ENCODE assay signal across 1 cellular context in the genomic region with DNA sequence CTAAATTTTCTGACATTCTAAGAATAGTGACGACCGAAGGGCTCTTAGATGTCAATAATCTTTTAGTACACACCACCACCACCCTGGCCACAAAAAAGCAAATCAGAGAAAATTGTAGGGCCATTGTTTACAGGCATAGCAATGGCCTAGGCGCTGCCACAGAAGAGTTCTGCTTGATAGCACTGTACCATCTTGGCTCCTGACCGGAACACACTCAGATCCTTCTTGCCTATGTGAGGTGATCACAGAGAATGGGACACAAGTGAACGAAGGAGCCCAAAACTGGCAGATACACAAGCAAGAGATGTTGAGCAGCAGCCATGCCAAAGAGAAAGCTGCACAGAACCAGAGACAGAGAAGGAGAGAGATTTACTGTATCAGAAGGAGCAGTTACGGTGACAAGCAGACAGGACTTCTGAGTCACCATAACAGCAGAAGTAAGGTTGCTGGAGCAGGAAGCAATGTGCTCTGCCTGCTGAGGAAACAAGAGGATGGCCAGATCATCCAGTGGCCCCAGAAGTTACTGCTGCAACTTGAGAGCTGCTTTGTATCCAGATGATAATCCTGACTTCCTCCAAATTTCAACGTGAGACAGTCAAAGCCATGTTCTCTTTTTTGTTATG.
TF ChIP-seq lines count a peak whose summit lies in the region.

No MANE protein-coding gene starts in this region.

TF ChIP-seq in A549, 52 proteins besides CTCF, POLR2A, EP300 and RAD21 (continued from another document):
- TF ChIP-seq CHD2 (IDR thresholded peaks at IDR 0.05; ENCODE audit: low read length, partially characterized antibody) = no peak
- no peak for TF ChIP-seq HOXB13 (CRISPR knock-in tag; IDR thresholded peaks at IDR 0.05; ENCODE audit: low read depth)
- no peak for TF ChIP-seq EHF (CRISPR knock-in tag; IDR thresholded peaks at IDR 0.05)
- TF ChIP-seq RNF2 (IDR thresholded peaks at IDR 0.05; ENCODE audit: borderline replicate concordance, low read depth) = no peak
- no peak for TF ChIP-seq HOXA7 (CRISPR knock-in tag; IDR thresholded peaks at IDR 0.05)
- no peak for TF ChIP-seq RFX5 (IDR thresholded peaks at IDR 0.05)
- TF ChIP-seq PBX3 (IDR thresholded peaks at IDR 0.05) = no peak
- TF ChIP-seq REST (IDR thresholded peaks at IDR 0.05) = no peak
